ENCODE assay signal across 19 cellular contexts in genomic region chr16:10536814-10537389, GRCh38. TPM values are rescaled to one million over a fixed set of nuclear protein-coding genes. Genes with fewer than 3 reads are reported as not detected.
"Had no signal": no experiment of that assay in that cellular context is flagged by ENCODE, and none has a peak within 500 bp of the region (broad histone marks: within the 10 kb centered on the region; RNA-seq: fewer than 3 reads in every experiment).

No MANE protein-coding gene starts in this region.

- H3K4me1 ChIP-seq: prostate gland, sigmoid colon had no signal

- H3K36me3 ChIP-seq: prostate gland had no signal

- H3K9me3 ChIP-seq: gastrocnemius medialis, prostate gland, sigmoid colon, suprapubic skin, upper lobe of left lung had no signal

- H3K27ac Mint-ChIP-seq: activated CD8-positive, alpha-beta memory T cell treated with anti-CD3 and anti-CD28 coated beads, Interleukin-2, amount 10 ng/mL, durations not matched to agents 7 days and 5 days; activated naive CD8-positive, alpha-beta T cell; activated T-cell treated with anti-CD3 and anti-CD28 coated beads, Interleukin-2, amount 50 U/mL, for 24 hours; natural killer cell treated with Interleukin-12 subunit alpha and Interleukin-12 subunit beta and Interleukin-15 and Interleukin-18, amount 100 ng/mL, for 72 hours; T-helper 2 cell treated with Interferon-gamma antibody and Interleukin-4, amounts not matched to agents 5 μg/mL and 100 μg/mL, for 36 hours had no signal

- H3K4me3 Mint-ChIP-seq: activated CD8-positive, alpha-beta memory T cell treated with anti-CD3 and anti-CD28 coated beads, Interleukin-2, amount 10 ng/mL, durations not matched to agents 7 days and 5 days; activated naive CD8-positive, alpha-beta T cell; activated T-cell treated with anti-CD3 and anti-CD28 coated beads, Interleukin-2, amount 50 U/mL, for 24 hours; brain; natural killer cell treated with Interleukin-12 subunit alpha and Interleukin-12 subunit beta and Interleukin-15 and Interleukin-18, amount 100 ng/mL, for 72 hours; T-helper 2 cell treated with Interferon-gamma antibody and Interleukin-4, amounts not matched to agents 5 μg/mL and 100 μg/mL, for 36 hours had no signal

- DNase-seq: activated CD4-positive, alpha-beta T cell treated with anti-CD3 and anti-CD28 coated beads, Interleukin-2, amount 50 U/mL, for 4 hours; activated CD4-positive, CD25-positive, alpha-beta regulatory T cell treated with anti-CD3 and anti-CD28 coated beads, Interleukin-2, amount 50 U/mL, for 72 hours; activated CD8-positive, alpha-beta memory T cell treated with anti-CD3 and anti-CD28 coated beads, Interleukin-2, amount 10 ng/mL, durations not matched to agents 7 days and 5 days; activated effector memory CD4-positive, alpha-beta T cell treated with Interleukin-2 at 50 U/mL for 16 hours; activated T-cell treated with anti-CD3 and anti-CD28 coated beads, Interleukin-2, amount 50 U/mL, for 24 hours; amygdala; dorsolateral prefrontal cortex; gastrocnemius medialis; kidney; sigmoid colon; stimulated activated naive CD4-positive, alpha-beta T cell treated with Interleukin-2 at 50 U/mL for 16 hours; upper lobe of left lung had no signal

- H3K4me1 Mint-ChIP-seq: activated CD8-positive, alpha-beta memory T cell treated with anti-CD3 and anti-CD28 coated beads, Interleukin-2, amount 10 ng/mL, durations not matched to agents 7 days and 5 days had no signal

- H3K27me3 Mint-ChIP-seq: activated CD8-positive, alpha-beta memory T cell treated with anti-CD3 and anti-CD28 coated beads, Interleukin-2, amount 10 ng/mL, durations not matched to agents 7 days and 5 days; brain; natural killer cell treated with Interleukin-12 subunit alpha and Interleukin-12 subunit beta and Interleukin-15 and Interleukin-18, amount 100 ng/mL, for 72 hours had no signal

- H3K36me3 Mint-ChIP-seq: activated CD8-positive, alpha-beta memory T cell treated with anti-CD3 and anti-CD28 coated beads, Interleukin-2, amount 10 ng/mL, durations not matched to agents 7 days and 5 days; activated naive CD8-positive, alpha-beta T cell; natural killer cell treated with Interleukin-12 subunit alpha and Interleukin-12 subunit beta and Interleukin-15 and Interleukin-18, amount 100 ng/mL, for 72 hours had no signal

- ATAC-seq: activated CD8-positive, alpha-beta memory T cell treated with anti-CD3 and anti-CD28 coated beads, Interleukin-2, amount 10 ng/mL, durations not matched to agents 7 days and 5 days; gastrocnemius medialis had no signal

- H3K4me3 ChIP-seq: dorsolateral prefrontal cortex, gastrocnemius medialis, lung, prostate gland, sigmoid colon, suprapubic skin, upper lobe of left lung had no signal

- H3K27ac ChIP-seq: dorsolateral prefrontal cortex, gastrocnemius medialis, prostate gland, sigmoid colon, suprapubic skin had no signal

- H3K9me3 Mint-ChIP-seq: activated T-cell treated with anti-CD3 and anti-CD28 coated beads, Interleukin-2, amount 50 U/mL, for 24 hours; natural killer cell treated with Interleukin-12 subunit alpha and Interleukin-12 subunit beta and Interleukin-15 and Interleukin-18, amount 100 ng/mL, for 72 hours; T-helper 2 cell treated with Interferon-gamma antibody and Interleukin-4, amounts not matched to agents 5 μg/mL and 100 μg/mL, for 36 hours had no signal

- H3K27me3 ChIP-seq: dorsolateral prefrontal cortex, gastrocnemius medialis, sigmoid colon, suprapubic skin, upper lobe of left lung had no signal

RNA-seq across cellular contexts. Expression of gene EMP2, which starts 43.5 kb away (rescaled TPM):
- total RNA-seq: activated CD8-positive, alpha-beta memory T cell treated with anti-CD3 and anti-CD28 coated beads, Interleukin-2, amount 10 ng/mL, durations not matched to agents 7 days and 5 days; natural killer cell treated with Interleukin-12 subunit alpha and Interleukin-12 subunit beta and Interleukin-15 and Interleukin-18, amount 100 ng/mL, for 72 hours had no signal
